ENCODE assay signal across 14 cellular contexts in genomic region chr5:167743685-167744084, GRCh38.
A peak's percentile ranks its signal among the peaks of the same experiment; 100 is the strongest.
DNase-seq lines count a peak whose midpoint lies in the region; ATAC-seq and TF ChIP-seq lines count a peak whose summit lies in the region.
"Had no signal": no experiment of that assay in that cellular context is flagged by ENCODE, and none has a peak within 500 bp of the region (broad histone marks: within the 10 kb centered on the region; RNA-seq: fewer than 3 reads in every experiment).

No MANE protein-coding gene starts in this region.

- 0 out of 2 replicates have a peak, but pooled peaks cover 7% of the 10 kb centered on the region for H3K36me3 ChIP-seq in GM23248 (ENCODE audit: low read depth)
- H3K36me3 ChIP-seq in smooth muscle cell (ENCODE audit: low read depth) = no peaks in the 10 kb centered on the region
- H3K36me3 ChIP-seq: HAP-1, stomach had no signal

- POLR2A ChIA-PET in activated CD4-positive, alpha-beta T cell treated with anti-CD3 and anti-CD28 coated beads, Interleukin-2, amount 10 ng/mL, durations not matched to agents 7 days and 5 days (lab: Charles Lee) = no interaction called here

- H3K9ac ChIP-seq in GM23248 = peak overlapping the region; percentile 41
- no peak overlapping the region for H3K9ac ChIP-seq in smooth muscle cell (ENCODE audit: low read depth)

- ATAC-seq in SK-N-SH treated with all-trans-retinoic acid at 6 μM for 48 hours (peak; percentile 96), HG03039 (IDR thresholded peaks at IDR 0.05; ENCODE audit: unreplicated experiment) (no peak)
- ATAC-seq: GM12878 had no signal

- H3K36me3 Mint-ChIP-seq in activated CD4-positive, alpha-beta T cell treated with anti-CD3 and anti-CD28 coated beads, Interleukin-2, amount 10 ng/mL, durations not matched to agents 7 days and 5 days (ENCODE audit: low read depth) = no peaks in the 10 kb centered on the region

- WGBS in GM23248 (ENCODE audit: low coverage in 1 of 2, low lambda C conversion rate in 2 of 2, missing lambda C conversion rate in 2 of 2), 2 experiments = 9% methylated on average over 2 of the region's 2 CpGs
- WGBS in smooth muscle cell (ENCODE audit: low lambda C conversion rate) = 60% methylated on average over 2 of the region's 2 CpGs

- H3K9me2 ChIP-seq in GM23248 (ENCODE audit: insufficient read depth) = no peaks in the 10 kb centered on the region

- CTCF ChIA-PET in activated CD4-positive, alpha-beta T cell treated with anti-CD3 and anti-CD28 coated beads, Interleukin-2, amount 10 ng/mL, durations not matched to agents 7 days and 5 days (lab: Charles Lee) = no interaction called here

- no peak overlapping the region for H3K4me3 Mint-ChIP-seq in activated CD4-positive, alpha-beta T cell treated with anti-CD3 and anti-CD28 coated beads, Interleukin-2, amount 10 ng/mL, durations not matched to agents 7 days and 5 days

- H3K27me3 Mint-ChIP-seq in activated CD4-positive, alpha-beta T cell treated with anti-CD3 and anti-CD28 coated beads, Interleukin-2, amount 10 ng/mL, durations not matched to agents 7 days and 5 days = no peaks in the 10 kb centered on the region

- H3K79me2 ChIP-seq in GM23248 (ENCODE audit: insufficient read depth) = no peaks in the 10 kb centered on the region
- H3K79me2 ChIP-seq in smooth muscle cell (ENCODE audit: low read depth) = no peaks in the 10 kb centered on the region

- peak overlapping the region; percentile 26 for H3K4me3 ChIP-seq in GM23248
- no peak overlapping the region for H3K4me3 ChIP-seq in fibroblast of the aortic adventitia (ENCODE audit: low read depth, low read length)
- H3K4me3 ChIP-seq in smooth muscle cell = no peak overlapping the region
- H3K4me3 ChIP-seq: GM12878, HAP-1, stomach had no signal

- H3K4me1 Mint-ChIP-seq in activated CD4-positive, alpha-beta T cell treated with anti-CD3 and anti-CD28 coated beads, Interleukin-2, amount 10 ng/mL, durations not matched to agents 7 days and 5 days = no peaks in the 10 kb centered on the region

- TF ChIP-seq CTCF in fibroblast of the aortic adventitia (IDR thresholded peaks at IDR 0.05; ENCODE audit: insufficient read depth, low read length) (no peak), smooth muscle cell (IDR thresholded peaks at IDR 0.05; ENCODE audit: borderline replicate concordance, insufficient read depth, poor library complexity, severe bottlenecking) (no peak)

- peak overlapping the region; percentile 57 for H3K27ac ChIP-seq in GM23248
- H3K27ac ChIP-seq in smooth muscle cell (ENCODE audit: low read depth) = no peak overlapping the region
- H3K27ac ChIP-seq: stomach had no signal

- H3K4me1 ChIP-seq in GM23248 (ENCODE audit: insufficient read depth) (peaks cover 23% of the 10 kb centered on the region), smooth muscle cell (ENCODE audit: low read depth) (no peaks in the 10 kb centered on the region)
- H3K4me1 ChIP-seq: HAP-1, stomach had no signal

- no peaks in the 10 kb centered on the region for H3K27me3 ChIP-seq in GM23248 (replicated peaks; ENCODE audit: insufficient read depth)
- no peaks in the 10 kb centered on the region for H3K27me3 ChIP-seq in smooth muscle cell (ENCODE audit: low read depth)
- H3K27me3 ChIP-seq: stomach had no signal

- no peaks in the 10 kb centered on the region for H3K9me3 Mint-ChIP-seq in activated CD4-positive, alpha-beta T cell treated with anti-CD3 and anti-CD28 coated beads, Interleukin-2, amount 10 ng/mL, durations not matched to agents 7 days and 5 days

- H3F3A ChIP-seq in GM23248 (ENCODE audit: insufficient read depth) (peaks cover 17% of the 10 kb centered on the region), smooth muscle cell (ENCODE audit: low read depth) (no peaks in the 10 kb centered on the region)

- in situ Hi-C loops in GM23248 (cut with MboI) = no loop called here

- DNase-seq in GM23248 = peak; percentile 86
- DNase-seq in fibroblast of the aortic adventitia (ENCODE audit: low read depth) = peak; percentile 90
- no peak for DNase-seq in smooth muscle cell (lab: John Stamatoyannopoulos, UW; ENCODE audit: unreplicated experiment)
- no peak for DNase-seq in activated effector memory CD4-positive, alpha-beta T cell treated with Interleukin-2 at 50 U/mL for 16 hours
- no peak for DNase-seq in hippocampal formation (lab: John Stamatoyannopoulos, UW)
- DNase-seq in activated CD4-positive, alpha-beta T cell treated with anti-CD3 and anti-CD28 coated beads, Interleukin-2, amount 10 ng/mL, durations not matched to agents 7 days and 5 days = no peak
- DNase-seq: aorta, NCI-H1417, NCI-H524 treated with DMSO at 0.1 percent for 48 hours, stomach had no signal

- H4K20me1 ChIP-seq in GM23248 (ENCODE audit: insufficient read depth) (no peaks in the 10 kb centered on the region), smooth muscle cell (ENCODE audit: low read depth) (no peaks in the 10 kb centered on the region)

- H3K27ac Mint-ChIP-seq in activated CD4-positive, alpha-beta T cell treated with anti-CD3 and anti-CD28 coated beads, Interleukin-2, amount 10 ng/mL, durations not matched to agents 7 days and 5 days = no peak overlapping the region

- H2AFZ ChIP-seq in GM23248 = peak overlapping the region; percentile 59
- H2AFZ ChIP-seq in smooth muscle cell (ENCODE audit: low read depth) = no peak overlapping the region

- H3K4me2 ChIP-seq in GM23248 (ENCODE audit: unreplicated experiment) (peak overlapping the region; percentile 76), smooth muscle cell (peak overlapping the region; percentile 9)

- H3K9me3 ChIP-seq in GM23248 (ENCODE audit: low read depth) (no peaks in the 10 kb centered on the region), smooth muscle cell (replicated peaks; ENCODE audit: low read depth) (no peaks in the 10 kb centered on the region)
- H3K9me3 ChIP-seq: HAP-1 had no signal

TF ChIP-seq in SK-N-SH treated with all-trans-retinoic acid at 6 μM for 48 hours, 23 proteins besides CTCF, POLR2A, EP300 and RAD21:
- TF ChIP-seq TCF4 (CRISPR knock-in tag; IDR thresholded peaks at IDR 0.05; ENCODE audit: borderline replicate concordance) = no peak
- no peak for TF ChIP-seq TSHZ2 (CRISPR knock-in tag; IDR thresholded peaks at IDR 0.05)
- no peak for TF ChIP-seq PATZ1 (CRISPR knock-in tag; IDR thresholded peaks at IDR 0.05; ENCODE audit: borderline replicate concordance)
- peak; percentile 96 for TF ChIP-seq ISL1 (CRISPR knock-in tag; IDR thresholded peaks at IDR 0.05)

Comparison
In these comparisons a context has a peak if more than half of its experiments do, and no peak if none do; other contexts are left out.
1. DNase-seq: peak in GM23248 (single experiment) and fibroblast of the aortic adventitia (single experiment); none in smooth muscle cell (single experiment), activated effector memory CD4-positive, alpha-beta T cell treated with Interleukin-2 at 50 U/mL for 16 hours (single experiment), hippocampal formation (0 of 2) and activated CD4-positive, alpha-beta T cell treated with anti-CD3 and anti-CD28 coated beads, Interleukin-2, amount 10 ng/mL, durations not matched to agents 7 days and 5 days (single experiment).